Comparison of ENCODE assay signal across 12 cellular contexts in the genomic region with DNA sequence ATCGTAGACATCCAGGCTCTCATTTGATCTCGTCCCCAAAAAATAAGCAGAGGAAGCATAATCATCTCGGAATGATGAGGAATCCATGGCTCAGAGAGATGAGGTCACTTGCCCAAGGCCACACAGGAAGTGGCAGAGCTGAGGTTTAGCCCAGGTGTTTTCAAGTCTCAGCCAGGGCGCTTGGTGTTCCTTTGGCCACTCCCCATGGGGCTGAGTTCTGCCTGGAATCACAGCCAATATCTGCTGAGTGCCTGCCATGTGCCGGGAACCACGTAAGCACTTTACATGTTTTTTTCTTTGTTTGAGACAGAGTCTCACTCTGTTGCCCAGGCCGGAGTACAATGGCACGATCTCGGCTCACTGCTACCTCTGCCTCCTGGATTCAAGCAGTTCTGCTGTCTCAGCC. TPM values are rescaled to one million over a fixed set of nuclear protein-coding genes. Genes with fewer than 3 reads are reported as not detected.
A peak's percentile ranks its signal among the peaks of the same experiment; 100 is the strongest.
DNase-seq lines count a peak whose midpoint lies in the region; ATAC-seq and TF ChIP-seq lines count a peak whose summit lies in the region.
"Had no signal": no experiment of that assay in that cellular context is flagged by ENCODE, and none has a peak within 500 bp of the region (broad histone marks: within the 10 kb centered on the region; RNA-seq: fewer than 3 reads in every experiment).

No MANE protein-coding gene starts in this region.

- H2AFZ ChIP-seq in KMS-11 (ENCODE audit: low read depth), result peak overlapping the region; percentile 72

- no peak overlapping the region for H3K27ac Mint-ChIP-seq in effector memory CD8-positive, alpha-beta T cell

- no peaks in the 10 kb centered on the region for H3K79me2 ChIP-seq in KMS-11 (ENCODE audit: insufficient read depth, low read depth)

- H3K9ac ChIP-seq in BLaER1 (peak overlapping the region; percentile 0; the same call in 1 of the 2 replicates), KMS-11 (peak overlapping the region; percentile 76)

- H3K27me3 ChIP-seq in BLaER1 (no peaks in the 10 kb centered on the region), KMS-11 (ENCODE audit: insufficient read depth, low read depth) (no peaks in the 10 kb centered on the region), lower lobe of right lung (ENCODE audit: low read depth) (no peaks in the 10 kb centered on the region), tibial artery (no peaks in the 10 kb centered on the region)
- H3K27me3 ChIP-seq: ovary had no signal

- H3K4me3 ChIP-seq in BLaER1 (no peak overlapping the region), KMS-11 (IDR thresholded peaks at IDR 0.05; ENCODE audit: insufficient read depth, low read depth, low read length) (no peak overlapping the region), astrocyte of the spinal cord (ENCODE audit: low read depth, low read length) (no peak overlapping the region), lower lobe of right lung (no peak overlapping the region), tibial artery (no peak overlapping the region)
- H3K4me3 ChIP-seq: coronary artery, ovary had no signal

- DNase-seq in astrocyte of the spinal cord (ENCODE audit: low read depth, low spot score) (peak; percentile 50), lower lobe of right lung (peak; percentile 69), tibial artery (no peak), NOMO-1 treated with dmso at 0.1 percent for 144 hours (lab: John Stamatoyannopoulos, UW; ENCODE audit: unreplicated experiment) (no peak)
- DNase-seq in activated effector memory CD4-positive, alpha-beta T cell treated with anti-CD3 and anti-CD28 coated beads, Interleukin-2, amount 50 U/mL, for 16 hours, result no peak
- DNase-seq in effector memory CD8-positive, alpha-beta T cell, result no peak
- DNase-seq: NCI-H1930, ovary had no signal

- intact Hi-C loops in lower lobe of right lung (cut with DNase I), result no loop called here
- intact Hi-C loops in tibial artery (cut with DNase I; ENCODE audit: low total_unique reads), result no loop called here

- H4K20me1 ChIP-seq in BLaER1, result no peaks in the 10 kb centered on the region
- no peaks in the 10 kb centered on the region for H4K20me1 ChIP-seq in KMS-11 (ENCODE audit: insufficient read depth)

- H3K4me2 ChIP-seq in BLaER1 (peak overlapping the region; percentile 78), KMS-11 (peak overlapping the region; percentile 92)

- in situ Hi-C loops in astrocyte of the spinal cord (cut with HindIII; ENCODE audit: low sequenced_read_pairs), result no loop called here

- H3K4me1 ChIP-seq in BLaER1 (peaks cover 93% of the 10 kb centered on the region), KMS-11 (ENCODE audit: low read depth, poor library complexity, severe bottlenecking) (peaks cover 52% of the 10 kb centered on the region), lower lobe of right lung (peaks cover 24% of the 10 kb centered on the region), tibial artery (peaks cover 0 to 18% (median 7%) of the 10 kb centered on the region in 4 donors)

- H3K27me3 Mint-ChIP-seq in effector memory CD8-positive, alpha-beta T cell, result no peaks in the 10 kb centered on the region

- peaks cover 7% of the 10 kb centered on the region for H3K36me3 Mint-ChIP-seq in effector memory CD8-positive, alpha-beta T cell (ENCODE audit: insufficient read depth)

- no peaks in the 10 kb centered on the region for H3K36me3 ChIP-seq in BLaER1
- no peaks in the 10 kb centered on the region for H3K36me3 ChIP-seq in KMS-11 (ENCODE audit: insufficient read depth)
- no peaks in the 10 kb centered on the region for H3K36me3 ChIP-seq in lower lobe of right lung
- no peaks in the 10 kb centered on the region for H3K36me3 ChIP-seq in tibial artery
- H3K36me3 ChIP-seq: ovary had no signal

- H3K4me1 Mint-ChIP-seq in effector memory CD8-positive, alpha-beta T cell (ENCODE audit: low read depth in 2 of 2), result peaks cover 9 to 11% of the 10 kb centered on the region in 2 donors

- ATAC-seq in lower lobe of right lung, result peak; percentile 82 to 88
- ATAC-seq in effector memory CD8-positive, alpha-beta T cell (replicated peaks), result no peak

- H3K9me3 ChIP-seq in BLaER1, result no peaks in the 10 kb centered on the region
- no peaks in the 10 kb centered on the region for H3K9me3 ChIP-seq in lower lobe of right lung
- no peaks in the 10 kb centered on the region for H3K9me3 ChIP-seq in tibial artery
- H3K9me3 ChIP-seq: ovary had no signal

- H3K27ac ChIP-seq in BLaER1 (peak overlapping the region; percentile 65), KMS-11 (peak overlapping the region; percentile 86), lower lobe of right lung (peak overlapping the region; percentile 18), tibial artery (no peak overlapping the region)
- H3K27ac ChIP-seq: C4-2B, coronary artery, ovary had no signal

- H3K9me3 Mint-ChIP-seq in effector memory CD8-positive, alpha-beta T cell, result no peaks in the 10 kb centered on the region

- TF ChIP-seq CTCF in KMS-11 (conservative IDR thresholded peaks at IDR 0.05; ENCODE audit: low read depth, low read length) (no peak), astrocyte of the spinal cord (IDR thresholded peaks at IDR 0.05; ENCODE audit: low read depth, low read length) (no peak), lower lobe of right lung (IDR thresholded peaks at IDR 0.05) (no peak), tibial artery (IDR thresholded peaks at IDR 0.05) (no peak)

- no peak overlapping the region for H3K4me3 Mint-ChIP-seq in effector memory CD8-positive, alpha-beta T cell

RNA-seq across cellular contexts. Expression of gene MYH9, which starts 29.5 kb away (rescaled TPM):
- total RNA-seq in lower lobe of right lung, result 659 TPM

Comparison
In these comparisons a context has a peak if more than half of its experiments do, and no peak if none do; other contexts are left out.
1. H3K27ac ChIP-seq: peak in BLaER1 (single experiment), KMS-11 (single experiment) and lower lobe of right lung (single experiment); none in tibial artery (0 of 2).
2. DNase-seq: peak in astrocyte of the spinal cord (single experiment) and lower lobe of right lung (single experiment); none in tibial artery (0 of 2), NOMO-1 treated with dmso at 0.1 percent for 144 hours (single experiment), activated effector memory CD4-positive, alpha-beta T cell treated with anti-CD3 and anti-CD28 coated beads, Interleukin-2, amount 50 U/mL, for 16 hours (single experiment) and effector memory CD8-positive, alpha-beta T cell (0 of 3).